Comparison of ENCODE assay signal across 18 cellular contexts in the genomic region with DNA sequence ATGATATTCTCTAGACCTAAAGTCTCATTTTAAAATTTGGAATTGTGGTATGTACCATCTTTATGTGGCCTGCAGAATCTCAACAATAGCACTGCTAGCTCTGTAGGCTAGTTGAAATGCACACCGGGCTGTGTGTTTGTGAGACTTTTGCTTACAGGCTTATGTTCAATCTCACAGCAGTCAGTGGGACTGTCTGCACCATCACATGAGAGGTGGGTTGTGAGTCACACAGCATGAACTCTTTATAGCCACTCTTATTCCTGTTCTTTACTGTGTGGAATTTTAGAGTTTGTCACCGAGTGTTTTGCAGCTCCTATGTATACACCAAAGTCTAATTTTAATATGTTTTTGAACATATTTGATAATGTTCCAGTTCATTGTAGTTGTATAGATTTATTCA.
DNase-seq lines count a peak whose midpoint lies in the region; ATAC-seq and TF ChIP-seq lines count a peak whose summit lies in the region.
"Had no signal": no experiment of that assay in that cellular context is flagged by ENCODE, and none has a peak within 500 bp of the region (broad histone marks: within the 10 kb centered on the region; RNA-seq: fewer than 3 reads in every experiment).

No MANE protein-coding gene starts in this region.

- TF ChIP-seq CTCF in cardiac fibroblast (IDR thresholded peaks at IDR 0.05; ENCODE audit: low read depth, low read length): no peak

- no peak overlapping the region for H3K4me3 ChIP-seq in cardiac fibroblast (replicated peaks in 1 of 2; ENCODE audit: low read depth in 2 of 2, low read length in 2 of 2)
- H3K4me3 ChIP-seq: esophagus muscularis mucosa, PC-9, psoas muscle had no signal

- peak; percentile 23 for DNase-seq in CD1c-positive myeloid dendritic cell (ENCODE audit: extremely low spot score)
- DNase-seq in M059J (ENCODE audit: low read depth): peak; percentile 71
- DNase-seq in cardiac fibroblast (ENCODE audit: low read depth in 2 of 2): peak; percentile 56 to 76
- DNase-seq in lung microvascular endothelial cell (ENCODE audit: low read depth in 2 of 2): peak; percentile 55 to 71
- DNase-seq in activated naive CD4-positive, alpha-beta T cell (lab: John Stamatoyannopoulos, UW): no peak
- no peak for DNase-seq in DMS53 (lab: John Stamatoyannopoulos, UW)
- DNase-seq: activated CD4-positive, alpha-beta memory T cell treated with anti-CD3 and anti-CD28 coated beads for 36 hours; activated effector memory CD4-positive, alpha-beta T cell treated with Interleukin-2 at 50 U/mL for 16 hours; CD4-positive, alpha-beta T cell; central memory CD4-positive, alpha-beta T cell; immature natural killer cell; NCI-H1436 treated with DMSO at 0.1 percent for 48 hours; PC-9; psoas muscle; stimulated activated naive CD8-positive, alpha-beta T cell treated with anti-CD3 and anti-CD28 coated beads, Interleukin-15, Interleukin-2, amounts not matched to agents 100 U/mL and 50 U/mL, for 24 hours had no signal

- ATAC-seq in GM21447 (IDR thresholded peaks at IDR 0.05; ENCODE audit: unreplicated experiment): no peak
- ATAC-seq in HG02981 (IDR thresholded peaks at IDR 0.05; ENCODE audit: unreplicated experiment): no peak
- ATAC-seq: psoas muscle; stimulated activated naive CD8-positive, alpha-beta T cell treated with anti-CD3 and anti-CD28 coated beads, Interleukin-15, Interleukin-2, amounts not matched to agents 100 U/mL and 50 U/mL, for 24 hours had no signal

Comparison
In these comparisons a context has a peak if more than half of its experiments do, and no peak if none do; other contexts are left out.
1. DNase-seq: peak in CD1c-positive myeloid dendritic cell (single experiment), M059J (single experiment), cardiac fibroblast (2 of 2) and lung microvascular endothelial cell (2 of 2); none in activated naive CD4-positive, alpha-beta T cell (0 of 4) and DMS53 (single experiment).